12 cellular contexts compared by ENCODE assay signal in genomic region chr2:46306320-46306719, GRCh38. TPM values are rescaled to one million over a fixed set of nuclear protein-coding genes. Genes with fewer than 3 reads are reported as not detected.
DNase-seq lines count a peak whose midpoint lies in the region; ATAC-seq and TF ChIP-seq lines count a peak whose summit lies in the region.
"Had no signal": no experiment of that assay in that cellular context is flagged by ENCODE, and none has a peak within 500 bp of the region (broad histone marks: within the 10 kb centered on the region; RNA-seq: fewer than 3 reads in every experiment).

No MANE protein-coding gene starts in this region.

- TF ChIP-seq CTCF in C4-2B (conservative IDR thresholded peaks at IDR 0.05) (no peak), MCF 10A (IDR thresholded peaks at IDR 0.05; ENCODE audit: unreplicated experiment) (no peak), right lobe of liver (IDR thresholded peaks at IDR 0.05) (no peak)

- no TSS peak for BruUV-seq in MCF 10A (replicated peaks; lab: Mats Ljungman, UMichigan)

- H3K4me1 ChIP-seq in right lobe of liver: peaks cover 0 to 88% (median 43%) of the 10 kb centered on the region in 4 donors

- intact Hi-C loops in MCF 10A (cut with micrococcal nuclease) (no loop called here), right lobe of liver (cut with DNase I) (no loop called here)

- H3K27ac ChIP-seq in C4-2B (peak overlapping the region; percentile 40; the same call in 1 of the 2 replicates), right lobe of liver (peak overlapping the region; percentile 76 to 89 (median 82))
- H3K27ac ChIP-seq: brain microvascular endothelial cell had no signal

- H3K4me3 ChIP-seq in right lobe of liver: peak overlapping the region in 2 of 3 donors; percentile 15

- peaks cover 61% of the 10 kb centered on the region for H3K4me1 Mint-ChIP-seq in MCF 10A (ENCODE audit: insufficient read depth, unreplicated experiment)
- H3K4me1 Mint-ChIP-seq in stimulated activated memory B cell treated with anti-CD40 and anti-IgM and Interleukin-4, amounts not matched to agents 10 μg/mL and 1 μg/mL and 100 μg/mL, for 72 hours: no peaks in the 10 kb centered on the region

- H3K9me3 Mint-ChIP-seq in MCF 10A (ENCODE audit: unreplicated experiment): no peaks in the 10 kb centered on the region
- peaks cover 3% of the 10 kb centered on the region for H3K9me3 Mint-ChIP-seq in stimulated activated memory B cell treated with anti-CD40 and anti-IgM and Interleukin-4, amounts not matched to agents 10 μg/mL and 1 μg/mL and 100 μg/mL, for 72 hours

- 8% methylated on average over 2 of the region's 2 CpGs for WGBS in right lobe of liver (ENCODE audit: insufficient coverage, low coverage, low lambda C conversion rate, missing lambda C conversion rate)

- CTCF ChIA-PET in MCF 10A (lab: Yijun Ruan, JAX): interaction anchor here (1.4 kb wide), 1 partner anchor 21 kb away, joined by 3 read pairs; no protein-coding TSS in a partner anchor

- ATAC-seq in right lobe of liver: peak; percentile 52 to 74 (median 62)
- no peak for ATAC-seq in stimulated activated memory B cell treated with anti-CD40 and anti-IgM and Interleukin-4, amounts not matched to agents 10 μg/mL and 1 μg/mL and 100 μg/mL, for 72 hours

- TF ChIP-seq POLR2A in right lobe of liver (IDR thresholded peaks at IDR 0.05): peak; percentile 74

- H3K27me3 ChIP-seq in right lobe of liver: no peaks in the 10 kb centered on the region
- H3K27me3 ChIP-seq: brain microvascular endothelial cell had no signal

- no peak overlapping the region for H3K4me3 Mint-ChIP-seq in MCF 10A (ENCODE audit: unreplicated experiment)
- H3K4me3 Mint-ChIP-seq in stimulated activated memory B cell treated with anti-CD40 and anti-IgM and Interleukin-4, amounts not matched to agents 10 μg/mL and 1 μg/mL and 100 μg/mL, for 72 hours: no peak overlapping the region

- POLR2A ChIA-PET in MCF 10A (lab: Yijun Ruan, JAX): interaction anchor here (1.0 to 24.9 kb wide), 3 partner anchors 20 to 27 kb away, joined by 4 to 553 read pairs (median 6); no protein-coding TSS in a partner anchor

- H3K9me3 ChIP-seq in right lobe of liver: no peaks in the 10 kb centered on the region

- no peaks in the 10 kb centered on the region for H3K27me3 Mint-ChIP-seq in MCF 10A (ENCODE audit: insufficient read depth, unreplicated experiment)
- peaks cover 54% of the 10 kb centered on the region for H3K27me3 Mint-ChIP-seq in stimulated activated memory B cell treated with anti-CD40 and anti-IgM and Interleukin-4, amounts not matched to agents 10 μg/mL and 1 μg/mL and 100 μg/mL, for 72 hours

- DNase-seq in NCI-H1417 treated with DMSO at 0.1 percent for 48 hours (lab: John Stamatoyannopoulos, UW) (peak; percentile 81), MCF 10A (ENCODE audit: unreplicated experiment) (peak; percentile 83), right lobe of liver (no peak), retina (no peak), anterior cingulate cortex (lab: John Stamatoyannopoulos, UW) (no peak), SK-N-DZ (ENCODE audit: low spot score) (no peak)
- DNase-seq: activated CD4-positive, alpha-beta T cell treated with anti-CD3 and anti-CD28 coated beads for 48 hours; brain microvascular endothelial cell; C1 segment of cervical spinal cord; stimulated activated CD4-positive, alpha-beta T cell treated with anti-CD3 and anti-CD28 coated beads, Interleukin-2, amount 100 ng/mL, for 48 hours had no signal

- no peaks in the 10 kb centered on the region for H3K36me3 ChIP-seq in right lobe of liver
- H3K36me3 ChIP-seq: brain microvascular endothelial cell had no signal

- peaks cover 10% of the 10 kb centered on the region for H3K36me3 Mint-ChIP-seq in MCF 10A (ENCODE audit: insufficient read depth, unreplicated experiment)
- no peaks in the 10 kb centered on the region for H3K36me3 Mint-ChIP-seq in stimulated activated memory B cell treated with anti-CD40 and anti-IgM and Interleukin-4, amounts not matched to agents 10 μg/mL and 1 μg/mL and 100 μg/mL, for 72 hours

- peak overlapping the region; percentile 82 for H3K27ac Mint-ChIP-seq in MCF 10A (ENCODE audit: low read depth, unreplicated experiment)
- no peak overlapping the region for H3K27ac Mint-ChIP-seq in stimulated activated memory B cell treated with anti-CD40 and anti-IgM and Interleukin-4, amounts not matched to agents 10 μg/mL and 1 μg/mL and 100 μg/mL, for 72 hours

RNA-seq across cellular contexts. Expression of gene EPAS1, which starts 9.1 kb away (rescaled TPM):
- 146 and 200 TPM in 2 replicates for total RNA-seq in MCF 10A (2022)
- total RNA-seq in right lobe of liver: 100 to 1,000 TPM; 101 to 232 (median 170) TPM
- polyA plus RNA-seq in SK-N-DZ (2014; cell fraction: cytosol; rRNA removed): 23.8 and 29.3 TPM in 2 replicates
- 22.9 and 56.6 TPM in 2 replicates for polyA plus RNA-seq in SK-N-DZ (2014; cell fraction: nucleus; rRNA removed)

Comparison
In these comparisons a context has a peak if more than half of its experiments do, and no peak if none do; other contexts are left out.
1. DNase-seq: peak in NCI-H1417 treated with DMSO at 0.1 percent for 48 hours (single experiment) and MCF 10A (single experiment); none in right lobe of liver (0 of 3), retina (single experiment), anterior cingulate cortex (0 of 58) and SK-N-DZ (single experiment).